Comparison of ENCODE assay signal across 8 cellular contexts in genomic region chr12:1473418-1473817, GRCh38.
DNase-seq lines count a peak whose midpoint lies in the region; ATAC-seq and TF ChIP-seq lines count a peak whose summit lies in the region.
"Had no signal": no experiment of that assay in that cellular context is flagged by ENCODE, and none has a peak within 500 bp of the region (broad histone marks: within the 10 kb centered on the region; RNA-seq: fewer than 3 reads in every experiment).

No MANE protein-coding gene starts in this region.

- peak overlapping the region; percentile 73 for H3K9ac ChIP-seq in adipocyte (ENCODE audit: low read length)

- DNase-seq in NOMO-1 treated with DMSO at 0.1 percent for 48 hours (lab: John Stamatoyannopoulos, UW; ENCODE audit: unreplicated experiment) = peak; percentile 77
- DNase-seq in adipocyte (ENCODE audit: low read depth) = peak; percentile 20
- peak; percentile 29 for DNase-seq in prostate gland (ENCODE audit: low spot score)
- DNase-seq in NCI-H345 (lab: John Stamatoyannopoulos, UW) = no peak
- DNase-seq in NCI-H510A (lab: John Stamatoyannopoulos, UW) = no peak
- DNase-seq in G401 (ENCODE audit: low spot score) = no peak

- H3K4me3 ChIP-seq in adipocyte (ENCODE audit: low read length) = peak overlapping the region; percentile 24
- no peak overlapping the region for H3K4me3 ChIP-seq in prostate gland
- H3K4me3 ChIP-seq: adrenal gland had no signal

- no peak overlapping the region for H3K27ac ChIP-seq in prostate gland

- H3K36me3 ChIP-seq in adipocyte (ENCODE audit: control insufficient read depth, insufficient read depth, low read length, severe bottlenecking) (no peaks in the 10 kb centered on the region), prostate gland (no peaks in the 10 kb centered on the region)
- H3K36me3 ChIP-seq: adrenal gland had no signal

- H3K9me3 ChIP-seq in adipocyte (ENCODE audit: control insufficient read depth, low read length) (no peaks in the 10 kb centered on the region), prostate gland (no peaks in the 10 kb centered on the region)
- H3K9me3 ChIP-seq: adrenal gland had no signal

- in situ Hi-C loops in G401 (cut with HindIII; ENCODE audit: low sequenced_read_pairs) = no loop called here

- 49% methylated on average over 7 of the region's 7 CpGs for WGBS in prostate gland

- ATAC-seq in GM18502 (IDR thresholded peaks at IDR 0.05; ENCODE audit: poor library complexity, unreplicated experiment) = peak; percentile 55

- TF ChIP-seq CTCF in prostate gland (IDR thresholded peaks at IDR 0.05) = no peak

- H3K27me3 ChIP-seq in adipocyte (replicated peaks; ENCODE audit: control insufficient read depth, insufficient read depth, low read length) (no peaks in the 10 kb centered on the region), prostate gland (replicated peaks; ENCODE audit: insufficient read depth) (no peaks in the 10 kb centered on the region)
- H3K27me3 ChIP-seq: adrenal gland had no signal

- intact Hi-C loops in prostate gland (cut with DNase I) = no loop called here

- no peak for TF ChIP-seq POLR2A in prostate gland (IDR thresholded peaks at IDR 0.05)

- H3K4me1 ChIP-seq in adipocyte (ENCODE audit: control insufficient read depth, insufficient read depth, low read length) = peaks cover 47% of the 10 kb centered on the region
- no peaks in the 10 kb centered on the region for H3K4me1 ChIP-seq in prostate gland (replicated peaks)

Comparison
In these comparisons a context has a peak if more than half of its experiments do, and no peak if none do; other contexts are left out.
1. DNase-seq: peak in NOMO-1 treated with DMSO at 0.1 percent for 48 hours (single experiment), adipocyte (single experiment) and prostate gland (single experiment); none in NCI-H345 (single experiment), NCI-H510A (single experiment) and G401 (single experiment).